Comparison of ENCODE assay signal across 9 cellular contexts in the genomic region with DNA sequence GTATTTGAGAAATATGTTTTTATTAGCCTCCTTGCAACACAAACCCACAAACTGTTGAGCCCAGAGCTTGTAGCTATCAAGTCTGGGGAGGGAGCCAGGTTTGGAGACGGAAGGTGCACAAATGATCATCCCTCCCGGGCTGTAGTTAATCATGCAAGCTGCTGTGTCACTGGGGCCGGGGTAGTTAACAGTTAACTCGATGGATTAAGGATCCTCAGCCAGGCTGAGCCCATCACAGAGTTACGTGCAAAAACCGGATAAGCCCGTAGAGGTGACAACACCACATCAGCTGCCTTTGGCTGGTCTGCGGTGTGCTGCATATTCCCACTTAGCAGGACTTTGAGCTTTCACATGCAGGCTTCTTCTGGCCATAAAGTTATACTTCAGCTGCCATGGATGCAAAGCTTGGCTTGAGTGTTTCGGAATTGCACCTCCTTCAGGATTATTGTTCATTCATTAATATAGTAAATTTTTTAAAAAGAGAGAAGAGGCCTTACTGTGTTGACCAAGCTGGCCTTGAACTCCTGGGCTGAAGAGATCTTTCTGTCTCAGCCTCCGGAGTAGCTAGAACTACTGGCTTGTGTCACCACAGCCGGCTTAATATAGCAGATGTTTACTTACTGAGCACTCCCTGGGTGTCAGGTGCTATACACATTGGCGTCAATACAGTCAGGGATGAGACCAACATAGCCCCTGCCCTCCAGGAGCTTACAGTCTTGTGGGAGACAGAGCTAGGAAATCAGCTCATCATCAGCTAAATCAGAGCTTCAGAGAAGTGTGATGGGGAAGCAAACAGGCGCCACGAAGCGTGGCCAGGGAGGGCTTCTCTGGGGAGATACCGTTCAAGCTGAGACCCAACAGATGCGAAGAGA.
DNase-seq lines count a peak whose midpoint lies in the region; ATAC-seq and TF ChIP-seq lines count a peak whose summit lies in the region.
"Had no signal": no experiment of that assay in that cellular context is flagged by ENCODE, and none has a peak within 500 bp of the region (broad histone marks: within the 10 kb centered on the region; RNA-seq: fewer than 3 reads in every experiment).

No MANE protein-coding gene starts in this region.

- no peak overlapping the region for H3K4me3 ChIP-seq in upper lobe of right lung
- H3K4me3 ChIP-seq in A673 (ENCODE audit: low read depth, low read length, poor library complexity, severe bottlenecking): no peak overlapping the region
- H3K4me3 ChIP-seq in PC-3 (ENCODE audit: low read length): no peak overlapping the region

- peaks cover 8% of the 10 kb centered on the region for H3K9me3 Mint-ChIP-seq in activated naive CD8-positive, alpha-beta T cell treated with anti-CD3 and anti-CD28 coated beads, Interleukin-2, amount 10 ng/mL, durations not matched to agents 7 days and 5 days
- H3K9me3 Mint-ChIP-seq in activated naive CD8-positive, alpha-beta T cell treated with anti-CD3 and anti-CD28 coated beads, Interleukin-2, amount 50 U/mL, for 24 hours: no peaks in the 10 kb centered on the region
- no peaks in the 10 kb centered on the region for H3K9me3 Mint-ChIP-seq in activated B cell treated with CpG ODN at 0.5 μM for 24 hours
- H3K9me3 Mint-ChIP-seq: CD8-positive, alpha-beta T cell had no signal

- no peak for DNase-seq in activated naive CD8-positive, alpha-beta T cell treated with anti-CD3 and anti-CD28 coated beads, Interleukin-2, amount 10 ng/mL, durations not matched to agents 7 days and 5 days
- DNase-seq in activated naive CD8-positive, alpha-beta T cell treated with anti-CD3 and anti-CD28 coated beads, Interleukin-2, amount 50 U/mL, for 24 hours: no peak
- DNase-seq in activated B cell treated with CpG ODN at 0.5 μM for 24 hours (no peak), left colon (peak; percentile 62 to 81), upper lobe of right lung (no peak), A673 (ENCODE audit: low spot score) (no peak), PC-3 (no peak)

- CTCF ChIA-PET in activated B cell treated with CpG ODN at 0.5 μM for 24 hours (lab: Charles Lee): interaction anchor here (1.5 to 4.4 kb wide), 3 partner anchors 41 to 306 kb away, joined by 3 to 14 read pairs (median 9); no protein-coding TSS in a partner anchor
- CTCF ChIA-PET in A673 (lab: Charles Lee): no interaction called here
- CTCF ChIA-PET in PC-3 (lab: Charles Lee): interaction anchor here (0.5 kb wide), 1 partner anchor 32 kb away, joined by 3 read pairs; no protein-coding TSS in a partner anchor

- BruUV-seq in A673 (replicated peaks; lab: Mats Ljungman, UMichigan) (no TSS peak), PC-3 (replicated peaks; lab: Mats Ljungman, UMichigan) (no TSS peak)

- no peaks in the 10 kb centered on the region for H4K20me1 ChIP-seq in PC-3 (ENCODE audit: low read length)

- peaks cover 29% of the 10 kb centered on the region for H3K4me1 ChIP-seq in upper lobe of right lung
- peaks cover 17% of the 10 kb centered on the region for H3K4me1 ChIP-seq in A673 (ENCODE audit: insufficient read depth, low read length, poor library complexity, severe bottlenecking)
- peaks cover 11% of the 10 kb centered on the region for H3K4me1 ChIP-seq in PC-3 (ENCODE audit: insufficient read depth, low read length)

- no peak overlapping the region for H3K4me2 ChIP-seq in PC-3 (ENCODE audit: low read length)

- H3K27me3 ChIP-seq in upper lobe of right lung (no peaks in the 10 kb centered on the region), A673 (replicated peaks; ENCODE audit: insufficient read depth, low read depth, low read length, poor library complexity) (no peaks in the 10 kb centered on the region), PC-3 (ENCODE audit: low read length) (no peaks in the 10 kb centered on the region)

- TF ChIP-seq CTCF in activated B cell treated with CpG ODN at 0.5 μM for 24 hours (IDR thresholded peaks at IDR 0.05): no peak
- no peak for TF ChIP-seq CTCF in upper lobe of right lung (IDR thresholded peaks at IDR 0.05)
- no peak for TF ChIP-seq CTCF in A673 (conservative IDR thresholded peaks at IDR 0.05; ENCODE audit: low read depth, low read length)
- TF ChIP-seq CTCF in PC-3 (conservative IDR thresholded peaks at IDR 0.05; ENCODE audit: low read depth, low read length): no peak

- peak; percentile 31 for ATAC-seq in activated naive CD8-positive, alpha-beta T cell treated with anti-CD3 and anti-CD28 coated beads, Interleukin-2, amount 10 ng/mL, durations not matched to agents 7 days and 5 days (ENCODE audit: low read depth)
- ATAC-seq in activated naive CD8-positive, alpha-beta T cell treated with anti-CD3 and anti-CD28 coated beads, Interleukin-2, amount 50 U/mL, for 24 hours: no peak
- ATAC-seq in activated B cell treated with CpG ODN at 0.5 μM for 24 hours (ENCODE audit: low read depth) (peak; percentile 58), left colon (peak; percentile 83), upper lobe of right lung (peak; percentile 9), PC-3 (no peak), GM21619 (IDR thresholded peaks at IDR 0.05; ENCODE audit: unreplicated experiment) (no peak)
- ATAC-seq: CD8-positive, alpha-beta T cell had no signal

- H3F3A ChIP-seq in PC-3 (ENCODE audit: low read length, unreplicated experiment): no peaks in the 10 kb centered on the region

- H3K36me3 Mint-ChIP-seq in activated naive CD8-positive, alpha-beta T cell treated with anti-CD3 and anti-CD28 coated beads, Interleukin-2, amount 10 ng/mL, durations not matched to agents 7 days and 5 days: peaks cover 71% of the 10 kb centered on the region
- peaks cover 55% of the 10 kb centered on the region for H3K36me3 Mint-ChIP-seq in activated naive CD8-positive, alpha-beta T cell treated with anti-CD3 and anti-CD28 coated beads, Interleukin-2, amount 50 U/mL, for 24 hours (ENCODE audit: low read depth)
- peaks cover 85% of the 10 kb centered on the region for H3K36me3 Mint-ChIP-seq in activated B cell treated with CpG ODN at 0.5 μM for 24 hours (ENCODE audit: low read depth)

- no peak overlapping the region for H3K9ac ChIP-seq in PC-3 (ENCODE audit: low read length)

- H3K27ac ChIP-seq in upper lobe of right lung: no peak overlapping the region
- H3K27ac ChIP-seq in A673 (ENCODE audit: low read depth, low read length, poor library complexity, severe bottlenecking): no peak overlapping the region
- no peak overlapping the region for H3K27ac ChIP-seq in PC-3 (ENCODE audit: low read length)

- no peaks in the 10 kb centered on the region for H3K27me3 Mint-ChIP-seq in activated naive CD8-positive, alpha-beta T cell treated with anti-CD3 and anti-CD28 coated beads, Interleukin-2, amount 10 ng/mL, durations not matched to agents 7 days and 5 days
- H3K27me3 Mint-ChIP-seq in activated naive CD8-positive, alpha-beta T cell treated with anti-CD3 and anti-CD28 coated beads, Interleukin-2, amount 50 U/mL, for 24 hours: no peaks in the 10 kb centered on the region
- H3K27me3 Mint-ChIP-seq in activated B cell treated with CpG ODN at 0.5 μM for 24 hours: no peaks in the 10 kb centered on the region

- intact Hi-C loops in activated B cell treated with CpG ODN at 0.5 μM for 24 hours (cut with micrococcal nuclease) (no loop called here), left colon (cut with DNase I, micrococcal nuclease) (no loop called here), upper lobe of right lung (cut with DNase I) (no loop called here), A673 (cut with micrococcal nuclease; ENCODE audit: unreplicated experiment) (no loop called here), PC-3 (cut with micrococcal nuclease) (no loop called here)

- no peaks in the 10 kb centered on the region for H3K36me3 ChIP-seq in upper lobe of right lung
- no peaks in the 10 kb centered on the region for H3K36me3 ChIP-seq in A673 (ENCODE audit: insufficient read depth, low read length, poor library complexity, severe bottlenecking)
- no peaks in the 10 kb centered on the region for H3K36me3 ChIP-seq in PC-3 (ENCODE audit: low read depth, low read length)

- peaks cover 61% of the 10 kb centered on the region for H3K4me1 Mint-ChIP-seq in activated naive CD8-positive, alpha-beta T cell treated with anti-CD3 and anti-CD28 coated beads, Interleukin-2, amount 10 ng/mL, durations not matched to agents 7 days and 5 days
- H3K4me1 Mint-ChIP-seq in activated naive CD8-positive, alpha-beta T cell treated with anti-CD3 and anti-CD28 coated beads, Interleukin-2, amount 50 U/mL, for 24 hours: peaks cover 60% of the 10 kb centered on the region
- peaks cover 32% of the 10 kb centered on the region for H3K4me1 Mint-ChIP-seq in activated B cell treated with CpG ODN at 0.5 μM for 24 hours

- peak overlapping the region; percentile 62 for H3K27ac Mint-ChIP-seq in activated naive CD8-positive, alpha-beta T cell treated with anti-CD3 and anti-CD28 coated beads, Interleukin-2, amount 10 ng/mL, durations not matched to agents 7 days and 5 days
- no peak overlapping the region for H3K27ac Mint-ChIP-seq in activated naive CD8-positive, alpha-beta T cell treated with anti-CD3 and anti-CD28 coated beads, Interleukin-2, amount 50 U/mL, for 24 hours
- peak overlapping the region; percentile 61 for H3K27ac Mint-ChIP-seq in activated B cell treated with CpG ODN at 0.5 μM for 24 hours
- H3K27ac Mint-ChIP-seq: CD8-positive, alpha-beta T cell had no signal

- H3K9me2 ChIP-seq in PC-3 (replicated peaks; ENCODE audit: low read length): no peaks in the 10 kb centered on the region

- H3K79me2 ChIP-seq in PC-3 (ENCODE audit: low read length): no peaks in the 10 kb centered on the region

- H3K9me3 ChIP-seq in upper lobe of right lung (no peaks in the 10 kb centered on the region), A673 (ENCODE audit: low read depth, low read length, poor library complexity, severe bottlenecking) (no peaks in the 10 kb centered on the region), PC-3 (ENCODE audit: low read length) (no peaks in the 10 kb centered on the region)

- no peak overlapping the region for H2AFZ ChIP-seq in PC-3 (ENCODE audit: low read length)

- no peak overlapping the region for H3K4me3 Mint-ChIP-seq in activated naive CD8-positive, alpha-beta T cell treated with anti-CD3 and anti-CD28 coated beads, Interleukin-2, amount 10 ng/mL, durations not matched to agents 7 days and 5 days
- no peak overlapping the region for H3K4me3 Mint-ChIP-seq in activated naive CD8-positive, alpha-beta T cell treated with anti-CD3 and anti-CD28 coated beads, Interleukin-2, amount 50 U/mL, for 24 hours
- H3K4me3 Mint-ChIP-seq in activated B cell treated with CpG ODN at 0.5 μM for 24 hours: no peak overlapping the region
- H3K4me3 Mint-ChIP-seq: CD8-positive, alpha-beta T cell had no signal

- POLR2A ChIA-PET in activated naive CD8-positive, alpha-beta T cell treated with anti-CD3 and anti-CD28 coated beads, Interleukin-2, amount 10 ng/mL, durations not matched to agents 7 days and 5 days (lab: Charles Lee): interaction anchor here (0.6 to 1.3 kb wide), 5 partner anchors 13 to 232 kb away, joined by 3 to 6 read pairs (median 3); a partner anchor contains a TSS
- POLR2A ChIA-PET in activated B cell treated with CpG ODN at 0.5 μM for 24 hours (lab: Charles Lee): interaction anchor here (0.9 to 1.4 kb wide), 3 partner anchors 227 to 260 kb away, joined by 3 to 4 read pairs (median 3); a partner anchor contains a TSS
- POLR2A ChIA-PET in A673 (lab: Charles Lee; ENCODE audit: low non-redundant PET): no interaction called here
- POLR2A ChIA-PET in PC-3 (lab: Charles Lee; ENCODE audit: unreplicated experiment): no interaction called here

Comparison
In these comparisons a context has a peak if more than half of its experiments do, and no peak if none do; other contexts are left out.
1. ATAC-seq: peak in activated naive CD8-positive, alpha-beta T cell treated with anti-CD3 and anti-CD28 coated beads, Interleukin-2, amount 10 ng/mL, durations not matched to agents 7 days and 5 days (single experiment), activated B cell treated with CpG ODN at 0.5 μM for 24 hours (single experiment), left colon (single experiment) and upper lobe of right lung (single experiment); none in activated naive CD8-positive, alpha-beta T cell treated with anti-CD3 and anti-CD28 coated beads, Interleukin-2, amount 50 U/mL, for 24 hours (single experiment), PC-3 (single experiment) and GM21619 (single experiment).
2. DNase-seq: peak in left colon (2 of 2); none in activated naive CD8-positive, alpha-beta T cell treated with anti-CD3 and anti-CD28 coated beads, Interleukin-2, amount 10 ng/mL, durations not matched to agents 7 days and 5 days (single experiment), activated naive CD8-positive, alpha-beta T cell treated with anti-CD3 and anti-CD28 coated beads, Interleukin-2, amount 50 U/mL, for 24 hours (single experiment), activated B cell treated with CpG ODN at 0.5 μM for 24 hours (single experiment), upper lobe of right lung (single experiment), A673 (single experiment) and PC-3 (single experiment).
3. POLR2A ChIA-PET loops: an anchor here in activated naive CD8-positive, alpha-beta T cell treated with anti-CD3 and anti-CD28 coated beads, Interleukin-2, amount 10 ng/mL, durations not matched to agents 7 days and 5 days (0.6 to 1.3 kb wide) and activated B cell treated with CpG ODN at 0.5 μM for 24 hours (0.9 to 1.4 kb wide); none called in A673 and PC-3.